In genomic region chr1:211639500-211640361, GRCh38 we compare ENCODE assay signal across 12 cellular contexts. TPM values are rescaled to one million over a fixed set of nuclear protein-coding genes. Genes with fewer than 3 reads are reported as not detected.
DNase-seq lines count a peak whose midpoint lies in the region; FAIRE-seq and TF ChIP-seq lines count a peak whose summit lies in the region.
"Had no signal": no experiment of that assay in that cellular context is flagged by ENCODE, and none has a peak within 500 bp of the region (broad histone marks: within the 10 kb centered on the region; RNA-seq: fewer than 3 reads in every experiment).

No MANE protein-coding gene starts in this region.

- H3K9me3 Mint-ChIP-seq in Calu3 (ENCODE audit: low read depth, unreplicated experiment) (no peaks in the 10 kb centered on the region), endodermal cell (no peaks in the 10 kb centered on the region)
- H3K9me3 Mint-ChIP-seq: activated naive CD4-positive, alpha-beta T cell treated with anti-CD3 and anti-CD28 coated beads, Interleukin-2, amount 50 U/mL, for 24 hours had no signal

- H3K36me3 Mint-ChIP-seq in Calu3 (ENCODE audit: insufficient read depth, unreplicated experiment) (peaks cover 7% of the 10 kb centered on the region), endodermal cell (ENCODE audit: low read depth) (no peaks in the 10 kb centered on the region)
- H3K36me3 Mint-ChIP-seq: activated naive CD4-positive, alpha-beta T cell treated with anti-CD3 and anti-CD28 coated beads, Interleukin-2, amount 50 U/mL, for 24 hours had no signal

- DNase-seq in Calu3 (no peak), NCI-H460 (ENCODE audit: extremely low read depth, low read depth) (peak; percentile 67), endodermal cell (peak; percentile 44), osteoblast (ENCODE audit: insufficient read length, low spot score, missing footprints) (peak; percentile 96), mesendoderm (no peak), OCI-M2 (lab: John Stamatoyannopoulos, UW; ENCODE audit: unreplicated experiment) (no peak), kidney (no peak), germinal center (ENCODE audit: low spot score) (no peak)
- DNase-seq: DMS53, foreskin melanocyte, WERI-Rb-1 had no signal

- BruUV-seq in Calu3 (replicated peaks; lab: Mats Ljungman, UMichigan), result no TSS peak

- CTCF ChIA-PET in Calu3 (lab: Charles Lee), result interaction anchor here (0.7 to 1.6 kb wide), 4 partner anchors 9 to 124 kb away, joined by 3 to 7 read pairs (median 4); partner anchors contain the start of gene SLC30A1

- H3K27ac ChIP-seq in endodermal cell (ENCODE audit: low read depth, low read length) (no peak overlapping the region), osteoblast (ENCODE audit: low read depth, low read length) (peak overlapping the region; percentile 92), mesendoderm (ENCODE audit: low read depth, low read length) (no peak overlapping the region), kidney (ENCODE audit: low read depth in 2 of 2, low read length in 2 of 2) (no peak overlapping the region)
- H3K27ac ChIP-seq: WERI-Rb-1 had no signal

- no peak overlapping the region for H2AK5ac ChIP-seq in mesendoderm (ENCODE audit: low read length)

- H3K79me1 ChIP-seq in mesendoderm (ENCODE audit: low read length), result no peaks in the 10 kb centered on the region

- H2BK120ac ChIP-seq in mesendoderm (ENCODE audit: low read depth, low read length), result no peak overlapping the region

- H3K4me1 Mint-ChIP-seq in Calu3 (ENCODE audit: low read depth, unreplicated experiment) (peaks cover 42% of the 10 kb centered on the region), endodermal cell (peaks cover 32% of the 10 kb centered on the region)

- H2BK15ac ChIP-seq in mesendoderm (replicated peaks; ENCODE audit: low read depth), result no peak overlapping the region

- no peak overlapping the region for H3K56ac ChIP-seq in mesendoderm (ENCODE audit: low read length)

- H3K4me3 Mint-ChIP-seq in Calu3 (ENCODE audit: low read depth, unreplicated experiment) (peak overlapping the region; percentile 28), endodermal cell (no peak overlapping the region)
- H3K4me3 Mint-ChIP-seq: activated naive CD4-positive, alpha-beta T cell treated with anti-CD3 and anti-CD28 coated beads, Interleukin-2, amount 50 U/mL, for 24 hours had no signal

- H2AFZ ChIP-seq in osteoblast (ENCODE audit: low read length), result peak overlapping the region; percentile 13

- H3K79me2 ChIP-seq in osteoblast (ENCODE audit: insufficient read depth, low read length) (no peaks in the 10 kb centered on the region), mesendoderm (ENCODE audit: control insufficient read depth, insufficient read depth, low read length) (no peaks in the 10 kb centered on the region)

- TF ChIP-seq CTCF in Calu3 (IDR thresholded peaks at IDR 0.05; ENCODE audit: unreplicated experiment) (no peak), endodermal cell (conservative IDR thresholded peaks at IDR 0.05) (no peak), osteoblast (IDR thresholded peaks at IDR 0.05; ENCODE audit: extremely low read depth, low read depth, low read length) (no peak), kidney (IDR thresholded peaks at IDR 0.05; ENCODE audit: borderline replicate concordance, extremely low read depth, insufficient read depth) (no peak)

- FAIRE-seq in kidney (lab: Jason Lieb, UNC), result no peak

- no peak overlapping the region for H4K5ac ChIP-seq in mesendoderm (ENCODE audit: low read length)

- H2BK5ac ChIP-seq in mesendoderm (ENCODE audit: low read length), result no peak overlapping the region

- H3K9ac ChIP-seq in endodermal cell (ENCODE audit: extremely low read depth, low read length, poor library complexity, severe bottlenecking) (no peak overlapping the region), mesendoderm (ENCODE audit: low read length) (no peak overlapping the region), kidney (ENCODE audit: low read length in 2 of 2) (no peak overlapping the region)

- H3K27ac Mint-ChIP-seq in Calu3 (ENCODE audit: unreplicated experiment) (no peak overlapping the region), endodermal cell (no peak overlapping the region)
- H3K27ac Mint-ChIP-seq: activated naive CD4-positive, alpha-beta T cell treated with anti-CD3 and anti-CD28 coated beads, Interleukin-2, amount 50 U/mL, for 24 hours had no signal

- no peak overlapping the region for H3K23ac ChIP-seq in mesendoderm (ENCODE audit: low read length)

- no peak overlapping the region for H3K4ac ChIP-seq in mesendoderm (ENCODE audit: low read depth, low read length)

- H3K18ac ChIP-seq in mesendoderm (ENCODE audit: low read length), result no peak overlapping the region

- H3K36me3 ChIP-seq in endodermal cell (ENCODE audit: control insufficient read depth, insufficient read depth, low read length) (no peaks in the 10 kb centered on the region), osteoblast (ENCODE audit: insufficient read depth, low read length) (no peaks in the 10 kb centered on the region), mesendoderm (ENCODE audit: control insufficient read depth, insufficient read depth, low read length) (no peaks in the 10 kb centered on the region), kidney (ENCODE audit: control insufficient read depth in 1 of 2, insufficient read depth in 2 of 2, low read length in 2 of 2) (no peaks in the 10 kb centered on the region)
- H3K36me3 ChIP-seq: WERI-Rb-1 had no signal

- 62 to 63% methylated on average over 13 of the region's 13 CpGs for WGBS in endodermal cell (ENCODE audit: insufficient coverage in 1 of 2, insufficient read length in 1 of 2), 2 experiments
- WGBS in mesendoderm (ENCODE audit: extremely low coverage, insufficient coverage, low lambda C conversion rate), result no CpG with 5 or more reads among the region's 13 CpGs

- H3K27me3 ChIP-seq in endodermal cell (ENCODE audit: control insufficient read depth, insufficient read depth, low read length, poor library complexity, severe bottlenecking) (no peaks in the 10 kb centered on the region), osteoblast (ENCODE audit: insufficient read depth, low read length) (no peaks in the 10 kb centered on the region), mesendoderm (ENCODE audit: insufficient read depth, low read length, poor library complexity) (no peaks in the 10 kb centered on the region)

- intact Hi-C loops in Calu3 (cut with micrococcal nuclease; ENCODE audit: unreplicated experiment) (no loop called here), kidney (cut with DNase I) (no loop called here)

- H3K27me3 Mint-ChIP-seq in Calu3 (ENCODE audit: unreplicated experiment) (no peaks in the 10 kb centered on the region), endodermal cell (ENCODE audit: insufficient read depth) (peaks cover 17% of the 10 kb centered on the region)
- H3K27me3 Mint-ChIP-seq: activated naive CD4-positive, alpha-beta T cell treated with anti-CD3 and anti-CD28 coated beads, Interleukin-2, amount 50 U/mL, for 24 hours had no signal

- H3K4me2 ChIP-seq in osteoblast (ENCODE audit: insufficient read depth, low read length) (peak overlapping the region; percentile 75), mesendoderm (ENCODE audit: low read length) (no peak overlapping the region)

- H3K9me3 ChIP-seq in endodermal cell (ENCODE audit: control insufficient read depth, low read length) (no peaks in the 10 kb centered on the region), osteoblast (ENCODE audit: low read depth, low read length) (no peaks in the 10 kb centered on the region), kidney (ENCODE audit: control insufficient read depth in 1 of 2, low read length in 2 of 2) (no peaks in the 10 kb centered on the region)

- H3K4me1 ChIP-seq in endodermal cell (ENCODE audit: control insufficient read depth, insufficient read depth, low read length) (peaks cover 16% of the 10 kb centered on the region), osteoblast (ENCODE audit: insufficient read depth, low read length) (peaks cover 35% of the 10 kb centered on the region), mesendoderm (ENCODE audit: control insufficient read depth, low read depth, low read length) (peaks cover 2% of the 10 kb centered on the region), kidney (ENCODE audit: control insufficient read depth in 1 of 2, insufficient read depth in 1 of 2, low read depth in 1 of 2, low read length in 2 of 2) (peaks cover 8 to 9% of the 10 kb centered on the region in 2 donors)

- H4K8ac ChIP-seq in mesendoderm (ENCODE audit: low read depth, low read length), result no peak overlapping the region

- H3K4me3 ChIP-seq in endodermal cell (ENCODE audit: low read length), result no peak overlapping the region
- peak overlapping the region; percentile 48 for H3K4me3 ChIP-seq in osteoblast (ENCODE audit: insufficient read depth, low read length)
- no peak overlapping the region for H3K4me3 ChIP-seq in mesendoderm (ENCODE audit: low read length)
- no peak overlapping the region for H3K4me3 ChIP-seq in kidney (ENCODE audit: low read length in 2 of 2)

- no peaks in the 10 kb centered on the region for H4K20me1 ChIP-seq in osteoblast (ENCODE audit: insufficient read depth, low read length)

RNA-seq across cellular contexts. Expression of gene NEK2, which starts 35.7 kb away (rescaled TPM):
- total RNA-seq in Calu3 (2022), result 32.7 and 43.2 TPM in 2 replicates
- 53.5 and 56.5 TPM in 2 replicates for total RNA-seq in NCI-H460 (2014; rRNA removed; shearing (Covaris generic))
- 58.7 and 67.8 TPM in 2 replicates for polyA plus RNA-seq in NCI-H460 (2014; cell fraction: nucleus; rRNA removed)
- 100 to 1,000 TPM in 1 of 2 donors, 10 to 100 TPM in 1; 42.3 to 101 TPM for total RNA-seq in endodermal cell
- polyA plus RNA-seq in endodermal cell (2013, experiment 1 of 2), result 59.8 TPM
- polyA plus RNA-seq in endodermal cell (2013, experiment 2 of 2), result 62.4 TPM
- 1.4 and 2.4 TPM in 2 replicates for total RNA-seq in osteoblast
- polyA plus RNA-seq in mesendoderm (2013, experiment 1 of 2), result 13.0 TPM
- polyA plus RNA-seq in mesendoderm (2013, experiment 2 of 2), result 13.9 TPM
- 0.35 TPM for total RNA-seq in kidney
- not detected for polyA plus RNA-seq in kidney (ENCODE audit: insufficient read depth, low read depth, low replicate concordance)

Comparison
In these comparisons a context has a peak if more than half of its experiments do, and no peak if none do; other contexts are left out.
1. DNase-seq: peak in NCI-H460 (single experiment), endodermal cell (single experiment) and osteoblast (single experiment); none in Calu3 (single experiment), mesendoderm (single experiment), OCI-M2 (single experiment), kidney (single experiment) and germinal center (single experiment).
2. RNA of gene NEK2, which starts 35.7 kb away (total RNA-seq): 42.3 to 101 TPM in endodermal cell, 53.5 to 56.5 TPM in NCI-H460 and 32.7 to 43.2 TPM in Calu3; 1.4 to 2.4 TPM in osteoblast and 0.35 TPM in kidney (single experiment); every median in the first group is over 10 times any median in the second.